12 cellular contexts compared by ENCODE assay signal in the genomic region with DNA sequence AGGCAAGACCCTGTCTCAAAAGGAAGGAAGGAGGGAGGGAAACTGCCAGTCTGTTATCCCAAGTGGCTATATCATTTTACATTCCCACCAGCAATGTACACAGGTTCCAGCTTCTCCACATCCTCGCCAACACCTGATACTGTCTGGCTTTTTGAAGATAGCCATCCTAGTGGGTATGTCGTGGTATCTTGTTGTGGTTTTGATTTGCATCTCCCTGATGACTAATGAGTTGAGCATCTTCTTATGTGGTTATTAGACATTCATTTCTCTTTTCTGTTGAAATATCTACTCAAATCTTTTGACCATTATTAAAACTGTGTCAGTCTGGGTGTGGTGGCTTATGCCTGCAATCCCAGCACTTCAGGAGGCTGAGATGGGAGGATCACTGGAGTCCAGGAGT. TPM values are rescaled to one million over a fixed set of nuclear protein-coding genes. Genes with fewer than 3 reads are reported as not detected.
DNase-seq lines count a peak whose midpoint lies in the region; ATAC-seq, FAIRE-seq and TF ChIP-seq lines count a peak whose summit lies in the region.
"Had no signal": no experiment of that assay in that cellular context is flagged by ENCODE, and none has a peak within 500 bp of the region (broad histone marks: within the 10 kb centered on the region; RNA-seq: fewer than 3 reads in every experiment).

No MANE protein-coding gene starts in this region.

- H3K4me2 ChIP-seq in astrocyte (ENCODE audit: low read length) = no peak overlapping the region

- H3K36me3 ChIP-seq in astrocyte (ENCODE audit: insufficient read depth, low read length) = no peaks in the 10 kb centered on the region
- H3K36me3 ChIP-seq: SJCRH30 had no signal

- no peak overlapping the region for H3K27ac ChIP-seq in astrocyte (ENCODE audit: low read depth, low read length)
- H3K27ac ChIP-seq: SJCRH30 had no signal

- no peaks in the 10 kb centered on the region for H3K4me1 ChIP-seq in astrocyte (ENCODE audit: insufficient read depth, low read length)
- H3K4me1 ChIP-seq: SJCRH30 had no signal

- H3K79me2 ChIP-seq in astrocyte (ENCODE audit: insufficient read depth, low read length) = no peaks in the 10 kb centered on the region

- no peak overlapping the region for H3K27ac Mint-ChIP-seq in astrocyte (ENCODE audit: unreplicated experiment)
- H3K27ac Mint-ChIP-seq: dendritic cell treated with granulocyte-macrophage colony-stimulating factor and Interleukin-4, amounts not matched to agents 40 ng/mL and 50 ng/mL, for 4 days had no signal

- H4K20me1 ChIP-seq in astrocyte (ENCODE audit: insufficient read depth, low read length) = no peaks in the 10 kb centered on the region

- DNase-seq in NCI-H2171 treated with DMSO at 0.1 percent for 48 hours (lab: John Stamatoyannopoulos, UW) = peak; percentile 52
- no peak for DNase-seq in NCI-H2171 (lab: John Stamatoyannopoulos, UW)
- DNase-seq in astrocyte (ENCODE audit: low read depth) = peak; percentile 84
- DNase-seq in skeletal muscle cell (ENCODE audit: low read depth) = peak; percentile 33
- no peak for DNase-seq in activated gamma-delta T cell treated with Interleukin-2 at 50 U/mL for 16 hours
- DNase-seq in NCI-H2081 treated with DMSO at 0.1 percent for 48 hours (lab: John Stamatoyannopoulos, UW) = no peak
- DNase-seq: NCI-H1436 treated with DMSO at 0.1 percent for 48 hours had no signal

- H3K9me3 ChIP-seq in astrocyte (ENCODE audit: insufficient read depth, low read depth, low read length) = no peaks in the 10 kb centered on the region
- H3K9me3 ChIP-seq: SJCRH30 had no signal

- ATAC-seq in HG03565 (IDR thresholded peaks at IDR 0.05; ENCODE audit: unreplicated experiment) (peak; percentile 54), esophagus mucosa (no peak)

- H3K4me3 ChIP-seq in astrocyte (ENCODE audit: insufficient read depth, low read depth, low read length) = no peak overlapping the region
- H3K4me3 ChIP-seq in skeletal muscle cell (ENCODE audit: low read depth, low read length) = no peak overlapping the region
- H3K4me3 ChIP-seq: SJCRH30 had no signal

- no peaks in the 10 kb centered on the region for H3K9me3 Mint-ChIP-seq in astrocyte (ENCODE audit: unreplicated experiment)
- H3K9me3 Mint-ChIP-seq: dendritic cell treated with granulocyte-macrophage colony-stimulating factor and Interleukin-4, amounts not matched to agents 40 ng/mL and 50 ng/mL, for 4 days had no signal

- no peak overlapping the region for H3K4me3 Mint-ChIP-seq in astrocyte (ENCODE audit: unreplicated experiment)
- H3K4me3 Mint-ChIP-seq: dendritic cell treated with granulocyte-macrophage colony-stimulating factor and Interleukin-4, amounts not matched to agents 40 ng/mL and 50 ng/mL, for 4 days had no signal

- no peak overlapping the region for H3K9ac ChIP-seq in astrocyte (ENCODE audit: low read length)

- TF ChIP-seq CTCF in astrocyte (IDR thresholded peaks at IDR 0.05; ENCODE audit: insufficient read depth, low read depth, low read length) = no peak

- H2AFZ ChIP-seq in astrocyte (ENCODE audit: low read depth, low read length) = no peak overlapping the region

- FAIRE-seq in astrocyte (lab: Jason Lieb, UNC) = no peak
- FAIRE-seq: A204.1 had no signal

- H3K4me1 Mint-ChIP-seq in astrocyte (ENCODE audit: low read depth, unreplicated experiment) = peaks cover 13% of the 10 kb centered on the region

- peaks cover 4% of the 10 kb centered on the region for H3K27me3 ChIP-seq in astrocyte (ENCODE audit: insufficient read depth, low read length)

- peaks cover 3% of the 10 kb centered on the region for H3K27me3 Mint-ChIP-seq in astrocyte (ENCODE audit: low read depth, unreplicated experiment)
- H3K27me3 Mint-ChIP-seq: dendritic cell treated with granulocyte-macrophage colony-stimulating factor and Interleukin-4, amounts not matched to agents 40 ng/mL and 50 ng/mL, for 4 days had no signal

- no peaks in the 10 kb centered on the region for H3K36me3 Mint-ChIP-seq in astrocyte (ENCODE audit: low read depth, unreplicated experiment)

RNA-seq across cellular contexts. Expression of gene ARID1B, which starts 47.9 kb away (rescaled TPM):
- total RNA-seq in astrocyte (75.4 and 78.2 TPM in 2 replicates), esophagus mucosa (45.7 TPM)

Comparison
In these comparisons a context has a peak if more than half of its experiments do, and no peak if none do; other contexts are left out.
1. DNase-seq: peak in NCI-H2171 treated with DMSO at 0.1 percent for 48 hours (single experiment), astrocyte (single experiment) and skeletal muscle cell (single experiment); none in NCI-H2171 (single experiment), activated gamma-delta T cell treated with Interleukin-2 at 50 U/mL for 16 hours (single experiment) and NCI-H2081 treated with DMSO at 0.1 percent for 48 hours (single experiment).